Comparison of ENCODE assay signal across 12 cellular contexts in the genomic region with DNA sequence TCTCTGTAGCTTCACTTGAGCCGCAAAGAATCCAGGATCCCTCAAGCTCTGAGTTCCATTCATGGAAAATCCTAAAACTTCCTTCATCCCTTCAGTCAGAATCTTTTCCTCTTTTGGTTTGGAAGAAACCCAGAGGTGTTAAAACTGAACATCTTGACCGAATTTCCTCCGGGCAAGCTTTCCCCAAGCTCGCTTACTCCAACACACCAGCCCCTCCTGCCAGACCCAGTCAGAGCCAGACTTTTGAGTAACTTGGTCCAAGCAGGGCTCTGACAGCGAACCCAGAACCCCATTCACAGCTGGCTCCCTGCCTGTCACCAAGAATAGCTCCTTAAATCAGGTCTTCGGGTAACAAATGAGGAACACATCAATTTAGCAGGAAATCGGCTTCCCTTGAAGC. TPM values are rescaled to one million over a fixed set of nuclear protein-coding genes. Genes with fewer than 3 reads are reported as not detected.
DNase-seq lines count a peak whose midpoint lies in the region; ATAC-seq and TF ChIP-seq lines count a peak whose summit lies in the region.
"Had no signal": no experiment of that assay in that cellular context is flagged by ENCODE, and none has a peak within 500 bp of the region (broad histone marks: within the 10 kb centered on the region; RNA-seq: fewer than 3 reads in every experiment).

No MANE protein-coding gene starts in this region.

- peak overlapping the region; percentile 89 for H3K27ac ChIP-seq in neutrophil
- H3K27ac ChIP-seq in PC-9 = no peak overlapping the region

- H2AFZ ChIP-seq in PC-9 = no peak overlapping the region

- H3K4me1 ChIP-seq in neutrophil (ENCODE audit: control insufficient read depth in 1 of 2, insufficient read depth in 1 of 2, low read depth in 1 of 2, low read length in 1 of 2) = peaks cover 20 to 21% of the 10 kb centered on the region in 2 experiments
- no peaks in the 10 kb centered on the region for H3K4me1 ChIP-seq in PC-9 (replicated peaks; ENCODE audit: insufficient read depth)

- no peak for TF ChIP-seq CTCF in fibroblast of villous mesenchyme (IDR thresholded peaks at IDR 0.05; ENCODE audit: insufficient read depth, low read depth, low read length)
- no peak for TF ChIP-seq CTCF in neutrophil (IDR thresholded peaks at IDR 0.05)
- no peak for TF ChIP-seq CTCF in PC-9 (conservative IDR thresholded peaks at IDR 0.05)

- H3K36me3 ChIP-seq in neutrophil (no peaks in the 10 kb centered on the region), PC-9 (ENCODE audit: low read depth) (no peaks in the 10 kb centered on the region)
- H3K36me3 ChIP-seq: adrenal gland, tibial nerve had no signal

- H3K79me2 ChIP-seq in PC-9 (ENCODE audit: low read depth) = no peaks in the 10 kb centered on the region

- ATAC-seq in Right ventricle myocardium inferior = peak; percentile 73
- ATAC-seq in GM19452 (IDR thresholded peaks at IDR 0.05; ENCODE audit: unreplicated experiment) = no peak
- no peak for ATAC-seq in SK-N-SH treated with all-trans-retinoic acid at 6 μM for 48 hours
- ATAC-seq: Panc1 had no signal

- CTCF ChIA-PET in PC-9 (lab: Charles Lee) = no interaction called here

- no peaks in the 10 kb centered on the region for H4K20me1 ChIP-seq in PC-9 (ENCODE audit: insufficient read depth)

- H3F3A ChIP-seq in PC-9 (ENCODE audit: insufficient read depth, low read depth) = no peaks in the 10 kb centered on the region

- no peak overlapping the region for H3K4me2 ChIP-seq in PC-9

- intact Hi-C loops in Right ventricle myocardium inferior (cut with DNase I) (no loop called here), cardiac septum (cut with DNase I) (no loop called here), PC-9 (cut with micrococcal nuclease; ENCODE audit: unreplicated experiment) (no loop called here)

- no peak overlapping the region for H3K4me3 ChIP-seq in fibroblast of villous mesenchyme (ENCODE audit: low read depth, low read length)
- no peak overlapping the region for H3K4me3 ChIP-seq in neutrophil (ENCODE audit: low read depth in 1 of 2, low read length in 1 of 2)
- no peak overlapping the region for H3K4me3 ChIP-seq in PC-9
- H3K4me3 ChIP-seq: adrenal gland, tibial nerve had no signal

- H3K27me3 ChIP-seq in neutrophil (no peaks in the 10 kb centered on the region), PC-9 (ENCODE audit: insufficient read depth, low read depth) (peaks cover 60% of the 10 kb centered on the region)
- H3K27me3 ChIP-seq: adrenal gland, tibial nerve had no signal

- no TSS peak for BruUV-seq in PC-9 (replicated peaks; lab: Mats Ljungman, UMichigan)

- peak; percentile 70 for DNase-seq in Right ventricle myocardium inferior (ENCODE audit: missing footprints)
- no peak for DNase-seq in cardiac septum (ENCODE audit: low spot score)
- peak; percentile 42 for DNase-seq in fibroblast of villous mesenchyme (ENCODE audit: low read depth)
- DNase-seq in PC-9 = no peak
- DNase-seq in stimulated activated CD4-positive, alpha-beta T cell treated with anti-CD3 and anti-CD28 coated beads, Interleukin-4, amount 100 ng/mL, for 1 hour = no peak
- DNase-seq: NCI-H345 had no signal

- POLR2A ChIA-PET in PC-9 (lab: Charles Lee; ENCODE audit: unreplicated experiment) = interaction anchor here (0.7 kb wide), 1 partner anchor 1280 kb away, joined by 6 read pairs; no protein-coding TSS in a partner anchor

- H3K9me2 ChIP-seq in PC-9 (ENCODE audit: insufficient read depth) = no peaks in the 10 kb centered on the region

- H3K9me3 ChIP-seq in neutrophil = no peaks in the 10 kb centered on the region
- H3K9me3 ChIP-seq in PC-9 (ENCODE audit: insufficient read depth, low read depth) = no peaks in the 10 kb centered on the region
- H3K9me3 ChIP-seq: adrenal gland, tibial nerve had no signal

TF ChIP-seq in SK-N-SH treated with all-trans-retinoic acid at 6 μM for 48 hours, 23 proteins besides CTCF, POLR2A, EP300 and RAD21:
- TF ChIP-seq ZNF8 (CRISPR knock-in tag; IDR thresholded peaks at IDR 0.05) (no peak), TCF4 (CRISPR knock-in tag; IDR thresholded peaks at IDR 0.05; ENCODE audit: borderline replicate concordance) (no peak), PPARA (CRISPR knock-in tag; IDR thresholded peaks at IDR 0.05; ENCODE audit: borderline replicate concordance) (no peak), ARNTL (CRISPR knock-in tag; IDR thresholded peaks at IDR 0.05; ENCODE audit: borderline replicate concordance, low read depth) (no peak), ISL1 (CRISPR knock-in tag; IDR thresholded peaks at IDR 0.05) (no peak), TSHZ2 (CRISPR knock-in tag; IDR thresholded peaks at IDR 0.05) (no peak), CREB5 (CRISPR knock-in tag; IDR thresholded peaks at IDR 0.05; ENCODE audit: low read depth) (no peak)

RNA-seq across cellular contexts. Expression of gene GAS7, which starts 27.3 kb away (rescaled TPM):
- total RNA-seq in Right ventricle myocardium inferior (90.5 TPM), cardiac septum (75.9 TPM), fibroblast of villous mesenchyme (4.5 and 8.6 TPM in 2 replicates), PC-9 (2021) (not detected in 2 replicates)

Comparison
In these comparisons a context has a peak if more than half of its experiments do, and no peak if none do; other contexts are left out.
1. DNase-seq: peak in Right ventricle myocardium inferior (single experiment) and fibroblast of villous mesenchyme (single experiment); none in cardiac septum (single experiment), PC-9 (0 of 2) and stimulated activated CD4-positive, alpha-beta T cell treated with anti-CD3 and anti-CD28 coated beads, Interleukin-4, amount 100 ng/mL, for 1 hour (single experiment).